ENCODE assay signal across 8 cellular contexts in the genomic region with DNA sequence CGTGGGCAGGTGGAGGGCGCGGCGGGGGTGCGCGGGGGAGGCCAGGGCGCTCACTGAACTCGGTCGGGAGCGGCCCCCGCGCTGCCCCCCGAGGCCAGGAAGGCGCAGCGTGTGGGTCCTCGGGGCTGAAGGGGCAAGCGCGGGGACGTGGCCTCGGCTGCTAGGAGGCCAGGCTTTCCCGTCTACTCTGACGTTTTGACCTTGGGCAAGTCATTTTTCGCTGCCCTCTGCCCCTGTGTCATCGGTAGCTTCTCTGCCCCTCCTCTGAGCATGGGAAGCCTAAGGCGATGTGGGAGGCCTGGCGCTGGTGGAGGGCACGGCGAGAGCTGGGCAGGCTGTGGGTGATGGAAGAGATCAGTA. TPM values are rescaled to one million over a fixed set of nuclear protein-coding genes. Genes with fewer than 3 reads are reported as not detected.
A peak's percentile ranks its signal among the peaks of the same experiment; 100 is the strongest.
DNase-seq lines count a peak whose midpoint lies in the region; ATAC-seq and TF ChIP-seq lines count a peak whose summit lies in the region.

No MANE protein-coding gene starts in this region.

- in situ Hi-C loops in astrocyte of the cerebellum (cut with HindIII; ENCODE audit: low sequenced_read_pairs): no loop called here

- H3K9me2 ChIP-seq in GM23338 (ENCODE audit: insufficient read depth): no peaks in the 10 kb centered on the region

- H3F3A ChIP-seq in GM23338 (replicated peaks; ENCODE audit: low read depth): peaks cover 6% of the 10 kb centered on the region; the same call in 1 of the 2 replicates

- peaks cover 12% of the 10 kb centered on the region for H3K36me3 ChIP-seq in GM23338 (ENCODE audit: insufficient read depth)

- peak overlapping the region; percentile 98 for H3K4me2 ChIP-seq in GM23338

- H3K27me3 Mint-ChIP-seq in GM23338 (ENCODE audit: insufficient read depth, low read depth, poor library complexity): peaks cover 7% of the 10 kb centered on the region

- DNase-seq in EL (peak; percentile 40), GM23338 (ENCODE audit: low spot score) (peak; percentile 45), NAMALWA (ENCODE audit: low spot score) (peak; percentile 39), astrocyte of the cerebellum (ENCODE audit: low read depth) (no peak), cerebellar cortex (ENCODE audit: low spot score) (no peak), NCI-H1105 (lab: John Stamatoyannopoulos, UW) (no peak)
- peak in 1 of 2 donors; percentile 19 for DNase-seq in stimulated activated effector memory CD8-positive, alpha-beta T cell treated with anti-CD3 and anti-CD28 coated beads, Interleukin-12 subunit alpha, Interleukin-12 subunit beta, amount 100 ng/mL, for 72 hours (ENCODE audit: low spot score in 2 of 2)

- H3K27me3 ChIP-seq in GM23338 (ENCODE audit: insufficient read depth) (no peaks in the 10 kb centered on the region), layer of hippocampus (ENCODE audit: control insufficient read depth, insufficient read depth, low read length) (no peaks in the 10 kb centered on the region)

- peak overlapping the region; percentile 98 for H3K4me3 Mint-ChIP-seq in GM23338
- peak overlapping the region; percentile 81 for H3K4me3 Mint-ChIP-seq in stimulated activated effector memory CD8-positive, alpha-beta T cell treated with anti-CD3 and anti-CD28 coated beads, Interleukin-12 subunit alpha, Interleukin-12 subunit beta, amount 100 ng/mL, for 72 hours

- H3K4me1 ChIP-seq in GM23338 (ENCODE audit: insufficient read depth): peaks cover 13% of the 10 kb centered on the region

- peak overlapping the region; percentile 69; the same call in 1 of the 2 replicates for H2AFZ ChIP-seq in GM23338

- peaks cover 44% of the 10 kb centered on the region for H4K20me1 ChIP-seq in GM23338 (replicated peaks; ENCODE audit: insufficient read depth)

- peaks cover 43% of the 10 kb centered on the region for H3K36me3 Mint-ChIP-seq in GM23338 (ENCODE audit: low read depth)
- peaks cover 40% of the 10 kb centered on the region for H3K36me3 Mint-ChIP-seq in stimulated activated effector memory CD8-positive, alpha-beta T cell treated with anti-CD3 and anti-CD28 coated beads, Interleukin-12 subunit alpha, Interleukin-12 subunit beta, amount 100 ng/mL, for 72 hours

- TF ChIP-seq CTCF in GM23338 (conservative IDR thresholded peaks at IDR 0.05; ENCODE audit: low read depth in 2 of 2) (no peak), astrocyte of the cerebellum (IDR thresholded peaks at IDR 0.05; ENCODE audit: low read depth, low read length, missing control alignments) (no peak)

- H3K4me1 Mint-ChIP-seq in GM23338: peaks cover 30% of the 10 kb centered on the region
- peaks cover 51% of the 10 kb centered on the region for H3K4me1 Mint-ChIP-seq in stimulated activated effector memory CD8-positive, alpha-beta T cell treated with anti-CD3 and anti-CD28 coated beads, Interleukin-12 subunit alpha, Interleukin-12 subunit beta, amount 100 ng/mL, for 72 hours

- no peaks in the 10 kb centered on the region for H3K9me3 Mint-ChIP-seq in GM23338
- no peaks in the 10 kb centered on the region for H3K9me3 Mint-ChIP-seq in stimulated activated effector memory CD8-positive, alpha-beta T cell treated with anti-CD3 and anti-CD28 coated beads, Interleukin-12 subunit alpha, Interleukin-12 subunit beta, amount 100 ng/mL, for 72 hours

- H3K27ac Mint-ChIP-seq in GM23338: peak overlapping the region; percentile 93
- H3K27ac Mint-ChIP-seq in stimulated activated effector memory CD8-positive, alpha-beta T cell treated with anti-CD3 and anti-CD28 coated beads, Interleukin-12 subunit alpha, Interleukin-12 subunit beta, amount 100 ng/mL, for 72 hours: peak overlapping the region; percentile 72

- H3K4me3 ChIP-seq in GM23338 (peak overlapping the region; percentile 80), astrocyte of the cerebellum (ENCODE audit: low read depth, low read length) (peak overlapping the region; percentile 68)

- peaks cover 67% of the 10 kb centered on the region for H3K79me2 ChIP-seq in GM23338 (replicated peaks; ENCODE audit: insufficient read depth)

- peak overlapping the region; percentile 66; the same call in 1 of the 2 replicates for H3K27ac ChIP-seq in GM23338 (ENCODE audit: low read depth)
- H3K27ac ChIP-seq in layer of hippocampus (ENCODE audit: low read depth, low read length): peak overlapping the region; percentile 59

- no peak for ATAC-seq in GM23338
- peak; percentile 17 for ATAC-seq in stimulated activated effector memory CD8-positive, alpha-beta T cell treated with anti-CD3 and anti-CD28 coated beads, Interleukin-12 subunit alpha, Interleukin-12 subunit beta, amount 100 ng/mL, for 72 hours

TF ChIP-seq in GM23338, 12 proteins besides CTCF, POLR2A, EP300 and RAD21 (continues in another document):
- TF ChIP-seq STAT1 (IDR thresholded peaks at IDR 0.05; ENCODE audit: unreplicated experiment) (no peak), ZNF331 (CRISPR knock-in tag; IDR thresholded peaks at IDR 0.05; ENCODE audit: low read depth) (no peak), POLR2AphosphoS5 (IDR thresholded peaks at IDR 0.05; ENCODE audit: low read depth) (no peak), JUNB (IDR thresholded peaks at IDR 0.05; ENCODE audit: unreplicated experiment) (no peak), ZNF114 (CRISPR knock-in tag; IDR thresholded peaks at IDR 0.05) (no peak), NANOG (IDR thresholded peaks at IDR 0.05; ENCODE audit: borderline replicate concordance) (no peak), EZH2phosphoT487 (IDR thresholded peaks at IDR 0.05; ENCODE audit: unreplicated experiment) (no peak), EZH2 (IDR thresholded peaks at IDR 0.05; ENCODE audit: low read depth, unreplicated experiment) (no peak)
- TF ChIP-seq, protein P1, sequence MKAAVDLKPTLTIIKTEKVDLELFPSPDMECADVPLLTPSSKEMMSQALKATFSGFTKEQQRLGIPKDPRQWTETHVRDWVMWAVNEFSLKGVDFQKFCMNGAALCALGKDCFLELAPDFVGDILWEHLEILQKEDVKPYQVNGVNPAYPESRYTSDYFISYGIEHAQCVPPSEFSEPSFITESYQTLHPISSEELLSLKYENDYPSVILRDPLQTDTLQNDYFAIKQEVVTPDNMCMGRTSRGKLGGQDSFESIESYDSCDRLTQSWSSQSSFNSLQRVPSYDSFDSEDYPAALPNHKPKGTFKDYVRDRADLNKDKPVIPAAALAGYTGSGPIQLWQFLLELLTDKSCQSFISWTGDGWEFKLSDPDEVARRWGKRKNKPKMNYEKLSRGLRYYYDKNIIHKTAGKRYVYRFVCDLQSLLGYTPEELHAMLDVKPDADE (IDR thresholded peaks at IDR 0.05): no peak

RNA-seq across cellular contexts. Expression of a gene that starts 0.5 kb away (rescaled TPM):
- 84.0 and 90.8 TPM in 2 replicates for total RNA-seq in GM23338 (2014; rRNA removed; shearing (Covaris generic))
- 62.5 and 68.0 TPM in 2 replicates for polyA plus RNA-seq in GM23338 (2016; fragmentation: Nextera tagmentation; extraction: Ambion mirVana)

RNA-seq across cellular contexts. Expression of a gene that starts 0.8 kb away (rescaled TPM):
- 16.1 and 20.2 TPM in 2 replicates for total RNA-seq in GM23338 (2014; rRNA removed; shearing (Covaris generic))
- 6.4 and 7.5 TPM in 2 replicates for polyA plus RNA-seq in GM23338 (2016; fragmentation: Nextera tagmentation; extraction: Ambion mirVana)

Comparison
In these comparisons a context has a peak if more than half of its experiments do, and no peak if none do; other contexts are left out.
1. DNase-seq: peak in EL (single experiment), GM23338 (single experiment) and NAMALWA (single experiment); none in astrocyte of the cerebellum (single experiment), cerebellar cortex (single experiment) and NCI-H1105 (single experiment).